In genomic region chr17:42667088-42667951, GRCh38 we compare ENCODE assay signal across 9 cellular contexts. TPM values are rescaled to one million over a fixed set of nuclear protein-coding genes. Genes with fewer than 3 reads are reported as not detected.
A peak's percentile ranks its signal among the peaks of the same experiment; 100 is the strongest.
DNase-seq lines count a peak whose midpoint lies in the region; ATAC-seq, FAIRE-seq and TF ChIP-seq lines count a peak whose summit lies in the region.
"Had no signal": no experiment of that assay in that cellular context is flagged by ENCODE, and none has a peak within 500 bp of the region (broad histone marks: within the 10 kb centered on the region; RNA-seq: fewer than 3 reads in every experiment).

No MANE protein-coding gene starts in this region.

- peak; percentile 79 for FAIRE-seq in H54 (lab: Jason Lieb, UNC)

- H3K79me2 ChIP-seq in smooth muscle cell (ENCODE audit: low read depth), result no peaks in the 10 kb centered on the region

- POLR2A ChIA-PET in activated CD4-positive, alpha-beta T cell treated with anti-CD3 and anti-CD28 coated beads for 36 hours (lab: Charles Lee), result interaction anchor here (0.5 to 0.6 kb wide), 2 partner anchors 36 to 59 kb away, joined by 3 read pairs; no protein-coding TSS in a partner anchor

- H3K27ac ChIP-seq in left ventricle myocardium inferior (replicated peaks), result peak overlapping the region; percentile 90
- peak overlapping the region; percentile 61 for H3K27ac ChIP-seq in smooth muscle cell (ENCODE audit: low read depth)

- no peak overlapping the region for H3K4me2 ChIP-seq in smooth muscle cell

- peaks cover 20% of the 10 kb centered on the region for H3K27me3 Mint-ChIP-seq in activated CD4-positive, alpha-beta T cell treated with anti-CD3 and anti-CD28 coated beads for 36 hours

- H3F3A ChIP-seq in smooth muscle cell (ENCODE audit: low read depth), result peaks cover 18% of the 10 kb centered on the region

- H4K20me1 ChIP-seq in smooth muscle cell (ENCODE audit: low read depth), result peaks cover 17% of the 10 kb centered on the region

- intact Hi-C loops in left ventricle myocardium inferior (cut with micrococcal nuclease), result no loop called here
- intact Hi-C loops in activated CD4-positive, alpha-beta T cell treated with anti-CD3 and anti-CD28 coated beads for 36 hours (cut with DNase I, micrococcal nuclease), result no loop called here

- H3K4me1 Mint-ChIP-seq in activated CD4-positive, alpha-beta T cell treated with anti-CD3 and anti-CD28 coated beads for 36 hours, result peaks cover 15% of the 10 kb centered on the region

- H2AFZ ChIP-seq in smooth muscle cell (ENCODE audit: low read depth), result no peak overlapping the region

- in situ Hi-C loops in GM13977 (cut with MboI; ENCODE audit: low pct_unique_long_range_greater_than_20kb, low sequenced_read_pairs, unreplicated experiment), result loop anchor here (10.0 kb wide), 1 partner anchor 53 kb away; no protein-coding TSS in a partner anchor

- H3K27me3 ChIP-seq in adipocyte (replicated peaks; ENCODE audit: control insufficient read depth, insufficient read depth, low read length), result no peaks in the 10 kb centered on the region
- H3K27me3 ChIP-seq in left ventricle myocardium inferior (ENCODE audit: low read depth), result no peaks in the 10 kb centered on the region
- no peaks in the 10 kb centered on the region for H3K27me3 ChIP-seq in smooth muscle cell (ENCODE audit: low read depth)

- H3K27ac Mint-ChIP-seq in activated CD4-positive, alpha-beta T cell treated with anti-CD3 and anti-CD28 coated beads for 36 hours, result no peak overlapping the region

- H3K4me1 ChIP-seq in adipocyte (ENCODE audit: control insufficient read depth, insufficient read depth, low read length) (peaks cover 16% of the 10 kb centered on the region), left ventricle myocardium inferior (peaks cover 53% of the 10 kb centered on the region), smooth muscle cell (ENCODE audit: low read depth) (no peaks in the 10 kb centered on the region)

- WGBS in smooth muscle cell (ENCODE audit: low lambda C conversion rate), result 55% methylated on average over 7 of the region's 7 CpGs

- H3K4me3 ChIP-seq in adipocyte (ENCODE audit: low read length) (no peak overlapping the region), left ventricle myocardium inferior (no peak overlapping the region), smooth muscle cell (no peak overlapping the region)

- H3K36me3 Mint-ChIP-seq in activated CD4-positive, alpha-beta T cell treated with anti-CD3 and anti-CD28 coated beads for 36 hours (ENCODE audit: low read depth), result peaks cover 8% of the 10 kb centered on the region

- CTCF ChIA-PET in activated CD4-positive, alpha-beta T cell treated with anti-CD3 and anti-CD28 coated beads for 36 hours (lab: Charles Lee), result interaction anchor here (0.6 to 1.6 kb wide), 5 partner anchors 12 to 1177 kb away, joined by 3 to 4 read pairs (median 3); partner anchors contain the start of gene KRT36

- peaks cover 66% of the 10 kb centered on the region for H3K36me3 ChIP-seq in adipocyte (ENCODE audit: control insufficient read depth, insufficient read depth, low read length, severe bottlenecking)
- peaks cover 85% of the 10 kb centered on the region for H3K36me3 ChIP-seq in left ventricle myocardium inferior
- H3K36me3 ChIP-seq in smooth muscle cell (ENCODE audit: low read depth), result no peaks in the 10 kb centered on the region

- no peak overlapping the region for H3K4me3 Mint-ChIP-seq in activated CD4-positive, alpha-beta T cell treated with anti-CD3 and anti-CD28 coated beads for 36 hours

- peak; percentile 100 for DNase-seq in H54 (ENCODE audit: insufficient read length, low spot score)
- DNase-seq in adipocyte (ENCODE audit: low read depth), result peak; percentile 86
- DNase-seq in left ventricle myocardium inferior, result no peak
- DNase-seq in smooth muscle cell (lab: John Stamatoyannopoulos, UW; ENCODE audit: unreplicated experiment), result no peak
- DNase-seq in iPS-NIHi7 (ENCODE audit: extremely low spot score), result no peak
- DNase-seq in GM13977 (ENCODE audit: low spot score), result no peak
- no peak for DNase-seq in NCI-H2171 (lab: John Stamatoyannopoulos, UW)
- no peak for DNase-seq in activated CD4-positive, alpha-beta T cell treated with anti-CD3 and anti-CD28 coated beads for 36 hours
- DNase-seq: NCI-H510A treated with DMSO at 0.1 percent for 48 hours had no signal

- H3K9me3 ChIP-seq in adipocyte (ENCODE audit: control insufficient read depth, low read length) (no peaks in the 10 kb centered on the region), left ventricle myocardium inferior (replicated peaks) (no peaks in the 10 kb centered on the region), smooth muscle cell (replicated peaks; ENCODE audit: low read depth) (no peaks in the 10 kb centered on the region)

- peak overlapping the region; percentile 27 for H3K9ac ChIP-seq in adipocyte (ENCODE audit: low read length)
- H3K9ac ChIP-seq in smooth muscle cell (ENCODE audit: low read depth), result no peak overlapping the region

- no peak for ATAC-seq in activated CD4-positive, alpha-beta T cell treated with anti-CD3 and anti-CD28 coated beads for 36 hours

- TF ChIP-seq CTCF in left ventricle myocardium inferior (IDR thresholded peaks at IDR 0.05; ENCODE audit: borderline replicate concordance) (no peak), smooth muscle cell (IDR thresholded peaks at IDR 0.05; ENCODE audit: borderline replicate concordance, insufficient read depth, poor library complexity, severe bottlenecking) (no peak), GM13977 (IDR thresholded peaks at IDR 0.05; ENCODE audit: extremely low read depth, insufficient read depth, missing control alignments) (no peak)

- TF ChIP-seq POLR2A in H54 (IDR thresholded peaks at IDR 0.05; ENCODE audit: low read depth, low read length), result 0 out of 2 replicates have a peak, but pooled peaks have one; percentile 18

- H3K9me3 Mint-ChIP-seq in activated CD4-positive, alpha-beta T cell treated with anti-CD3 and anti-CD28 coated beads for 36 hours (ENCODE audit: low read depth), result no peaks in the 10 kb centered on the region

RNA-seq across cellular contexts. Expression of gene TUBG2, which starts 8.2 kb away (rescaled TPM):
- 15.6 TPM for total RNA-seq in left ventricle myocardium inferior
- total RNA-seq in smooth muscle cell, result 23.1 and 28.2 TPM in 2 replicates
- polyA plus RNA-seq in smooth muscle cell, result 42.3 and 54.6 TPM in 2 replicates
- 1 to 10 TPM; 9.0 to 9.2 TPM for total RNA-seq in activated CD4-positive, alpha-beta T cell treated with anti-CD3 and anti-CD28 coated beads for 36 hours

RNA-seq across cellular contexts. Expression of gene PLEKHH3, which starts 9.5 kb away (rescaled TPM):
- total RNA-seq in left ventricle myocardium inferior (21.5 TPM), smooth muscle cell (5.0 and 13.3 TPM in 2 replicates)
- polyA plus RNA-seq in smooth muscle cell, result 23.6 and 23.7 TPM in 2 replicates
- under 1 TPM; 0.73 to 0.97 TPM for total RNA-seq in activated CD4-positive, alpha-beta T cell treated with anti-CD3 and anti-CD28 coated beads for 36 hours

RNA-seq across cellular contexts. Expression of gene CCR10, which starts 14.3 kb away (rescaled TPM):
- total RNA-seq in left ventricle myocardium inferior (0.88 TPM), smooth muscle cell (10.1 TPM in 1 of 2 replicates, not detected in the other)
- 2.0 and 3.8 TPM in 2 replicates for polyA plus RNA-seq in smooth muscle cell
- under 1 TPM; 0.18 to 0.37 TPM for total RNA-seq in activated CD4-positive, alpha-beta T cell treated with anti-CD3 and anti-CD28 coated beads for 36 hours

RNA-seq across cellular contexts. Expression of gene CNTNAP1, which starts 15.0 kb away (rescaled TPM):
- total RNA-seq in left ventricle myocardium inferior, result 4.2 TPM
- total RNA-seq in smooth muscle cell, result 7.1 and 9.5 TPM in 2 replicates
- 2.0 and 4.5 TPM in 2 replicates for polyA plus RNA-seq in smooth muscle cell
- total RNA-seq in activated CD4-positive, alpha-beta T cell treated with anti-CD3 and anti-CD28 coated beads for 36 hours, result 1 to 10 TPM; 1.2 to 1.4 TPM

RNA-seq across cellular contexts. Expression of gene TUBG1, which starts 57.8 kb away (rescaled TPM):
- total RNA-seq in left ventricle myocardium inferior (48.0 TPM), smooth muscle cell (31.6 and 38.7 TPM in 2 replicates)
- polyA plus RNA-seq in smooth muscle cell, result 91.2 and 102 TPM in 2 replicates
- total RNA-seq in activated CD4-positive, alpha-beta T cell treated with anti-CD3 and anti-CD28 coated beads for 36 hours, result 100 to 1,000 TPM in 1 of 2 experiments, 10 to 100 TPM in 1; 76.1 to 102 TPM

Comparison
In these comparisons a context has a peak if more than half of its experiments do, and no peak if none do; other contexts are left out.
1. DNase-seq: peak in H54 (single experiment) and adipocyte (single experiment); none in left ventricle myocardium inferior (single experiment), smooth muscle cell (single experiment), iPS-NIHi7 (single experiment), GM13977 (single experiment), NCI-H2171 (single experiment) and activated CD4-positive, alpha-beta T cell treated with anti-CD3 and anti-CD28 coated beads for 36 hours (single experiment).